2 cellular contexts compared by ENCODE assay signal in the genomic region with DNA sequence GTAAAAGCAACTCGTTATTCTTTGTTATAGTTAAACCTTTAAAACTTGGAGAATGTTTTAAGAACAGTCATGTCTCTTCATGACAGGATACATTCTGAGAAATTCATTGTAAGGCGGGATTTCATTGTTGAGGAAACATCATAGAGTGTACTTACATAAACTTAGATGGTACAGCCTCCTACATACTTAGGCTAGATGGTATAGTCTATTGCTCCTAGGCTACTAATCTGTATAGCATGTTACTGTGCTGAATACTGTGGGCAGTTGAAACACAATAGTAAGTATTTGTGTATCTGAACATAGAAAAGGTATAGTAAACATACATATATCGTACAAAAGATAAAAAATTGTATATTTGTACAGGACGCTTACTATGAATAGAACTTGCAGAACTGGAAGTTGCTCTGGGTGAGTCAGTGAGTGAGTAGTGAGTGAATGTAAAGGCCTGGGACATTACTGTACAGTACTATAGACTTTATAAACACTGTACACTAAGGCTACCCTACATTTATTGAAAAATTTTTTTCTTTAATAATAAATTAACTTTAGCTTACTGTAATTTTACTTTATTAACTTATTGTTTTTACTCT. TPM values are rescaled to one million over a fixed set of nuclear protein-coding genes. Genes with fewer than 3 reads are reported as not detected.
"Had no signal": no experiment of that assay in that cellular context is flagged by ENCODE, and none has a peak within 500 bp of the region (broad histone marks: within the 10 kb centered on the region; RNA-seq: fewer than 3 reads in every experiment).

No MANE protein-coding gene starts in this region.

RNA-seq across cellular contexts. Expression of a gene that starts 3.6 kb away (rescaled TPM):
- total RNA-seq: T-helper 2 cell treated with Interferon-gamma antibody and Interleukin-4, amounts not matched to agents 100 ng/mL and 5 ng/mL, for 36 hours had no signal

RNA-seq across cellular contexts. Expression of a gene that starts 53.7 kb away (rescaled TPM):
- total RNA-seq: activated CD4-positive, alpha-beta T cell treated with anti-CD3 and anti-CD28 coated beads for 36 hours had no signal
